In the genomic region with DNA sequence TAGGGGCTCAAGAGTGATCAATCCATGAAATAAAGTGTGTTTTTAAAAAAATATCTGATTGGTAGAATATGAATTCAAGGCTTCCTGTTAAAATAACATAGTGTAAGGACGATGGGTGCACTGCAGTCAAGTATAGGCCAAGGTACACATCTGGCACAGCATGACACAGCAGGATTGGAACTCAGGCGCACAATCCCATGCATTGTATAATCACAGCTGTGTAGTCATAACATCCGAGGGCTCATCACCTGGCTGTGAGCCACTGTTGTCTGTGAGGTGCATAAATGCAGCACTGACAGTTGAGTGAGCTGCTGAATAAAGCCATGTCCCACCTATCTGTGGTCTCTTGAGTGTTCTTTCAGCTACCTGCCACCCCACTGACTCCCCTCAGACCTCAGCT, we compare ENCODE assay signal across 1 cellular context.
TF ChIP-seq lines count a peak whose summit lies in the region.

No MANE protein-coding gene starts in this region.

TF ChIP-seq in HepG2, 621 proteins besides CTCF, POLR2A, EP300 and RAD21 (continued from another document):
- TF ChIP-seq ZNF558 (CRISPR knock-in tag; IDR thresholded peaks at IDR 0.05; ENCODE audit: borderline replicate concordance) (no peak), ZNF773 (CRISPR knock-in tag; IDR thresholded peaks at IDR 0.05; ENCODE audit: borderline replicate concordance) (no peak), SAP130 (CRISPR knock-in tag; IDR thresholded peaks at IDR 0.05; ENCODE audit: low read depth) (peak; percentile 44), NFE2 (CRISPR knock-in tag; IDR thresholded peaks at IDR 0.05) (peak; percentile 80), MAFK (conservative IDR thresholded peaks at IDR 0.05 in 1 of 2, IDR thresholded peaks at IDR 0.05 in 1 of 2; ENCODE audit: low read length in 2 of 2) (peak in 1 of 2 experiments; percentile 45; a peak in 1 of 4 replicates), TARDBP (CRISPR knock-in tag; IDR thresholded peaks at IDR 0.05) (no peak), MAFF (IDR thresholded peaks at IDR 0.05; ENCODE audit: low read depth, low read length) (peak; percentile 35; the same call in 1 of the 2 replicates), NR3C1 (CRISPR knock-in tag; IDR thresholded peaks at IDR 0.05) (no peak), NBN (conservative IDR thresholded peaks at IDR 0.05) (no peak), KDM5A (IDR thresholded peaks at IDR 0.05; ENCODE audit: borderline replicate concordance, low read length) (no peak), SOX5 (CRISPR knock-in tag; IDR thresholded peaks at IDR 0.05; ENCODE audit: borderline replicate concordance) (peak; percentile 33; the same call in 1 of the 2 replicates), MEIS2 (CRISPR knock-in tag; IDR thresholded peaks at IDR 0.05) (no peak), ZNF549 (CRISPR knock-in tag; IDR thresholded peaks at IDR 0.05) (no peak), FOXA1 (IDR thresholded peaks at IDR 0.05) (no peak), FOXA1 (CRISPR knock-in tag; IDR thresholded peaks at IDR 0.05) (0 out of 2 replicates have a peak, but pooled peaks have one; percentile 24), ZNF12 (CRISPR knock-in tag; IDR thresholded peaks at IDR 0.05) (0 out of 2 replicates have a peak, but pooled peaks have one; percentile 27), ZNF746 (CRISPR knock-in tag; IDR thresholded peaks at IDR 0.05) (no peak), SMAD9 (CRISPR knock-in tag; IDR thresholded peaks at IDR 0.05) (no peak), ETV5 (CRISPR knock-in tag; IDR thresholded peaks at IDR 0.05; ENCODE audit: borderline replicate concordance) (no peak), EHMT2 (IDR thresholded peaks at IDR 0.05; ENCODE audit: borderline replicate concordance, low read depth, low read length) (no peak), MAF1 (CRISPR knock-in tag; IDR thresholded peaks at IDR 0.05; ENCODE audit: borderline replicate concordance) (no peak), ZNF777 (CRISPR knock-in tag; IDR thresholded peaks at IDR 0.05) (no peak), FOXA3 (CRISPR knock-in tag; IDR thresholded peaks at IDR 0.05) (0 out of 2 replicates have a peak, but pooled peaks have one; percentile 24), ATF3 (CRISPR knock-in tag; IDR thresholded peaks at IDR 0.05) (0 out of 2 replicates have a peak, but pooled peaks have one; percentile 25), JUND (CRISPR knock-in tag; IDR thresholded peaks at IDR 0.05) (no peak), ZNF451 (CRISPR knock-in tag; IDR thresholded peaks at IDR 0.05) (no peak), TFAP4 (IDR thresholded peaks at IDR 0.05; ENCODE audit: borderline replicate concordance, low read depth) (peak; percentile 80; the same call in 1 of the 2 replicates), NFE2L2 (IDR thresholded peaks at IDR 0.05; ENCODE audit: low read length) (peak; percentile 80), SOX13 (IDR thresholded peaks at IDR 0.05) (no peak), SOX13 (CRISPR knock-in tag; conservative IDR thresholded peaks at IDR 0.05 in 1 of 2, IDR thresholded peaks at IDR 0.05 in 1 of 2) (peak in 1 of 2 experiments; percentile 45; a peak in 1 of 4 replicates), ZNF234 (CRISPR knock-in tag; conservative IDR thresholded peaks at IDR 0.05) (no peak)
- TF ChIP-seq, protein P1, sequence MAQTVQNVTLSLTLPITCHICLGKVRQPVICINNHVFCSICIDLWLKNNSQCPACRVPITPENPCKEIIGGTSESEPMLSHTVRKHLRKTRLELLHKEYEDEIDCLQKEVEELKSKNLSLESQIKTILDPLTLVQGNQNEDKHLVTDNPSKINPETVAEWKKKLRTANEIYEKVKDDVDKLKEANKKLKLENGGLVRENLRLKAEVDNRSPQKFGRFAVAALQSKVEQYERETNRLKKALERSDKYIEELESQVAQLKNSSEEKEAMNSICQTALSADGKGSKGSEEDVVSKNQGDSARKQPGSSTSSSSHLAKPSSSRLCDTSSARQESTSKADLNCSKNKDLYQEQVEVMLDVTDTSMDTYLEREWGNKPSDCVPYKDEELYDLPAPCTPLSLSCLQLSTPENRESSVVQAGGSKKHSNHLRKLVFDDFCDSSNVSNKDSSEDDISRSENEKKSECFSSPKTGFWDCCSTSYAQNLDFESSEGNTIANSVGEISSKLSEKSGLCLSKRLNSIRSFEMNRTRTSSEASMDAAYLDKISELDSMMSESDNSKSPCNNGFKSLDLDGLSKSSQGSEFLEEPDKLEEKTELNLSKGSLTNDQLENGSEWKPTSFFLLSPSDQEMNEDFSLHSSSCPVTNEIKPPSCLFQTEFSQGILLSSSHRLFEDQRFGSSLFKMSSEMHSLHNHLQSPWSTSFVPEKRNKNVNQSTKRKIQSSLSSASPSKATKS (CRISPR knock-in tag; IDR thresholded peaks at IDR 0.05): no peak
- TF ChIP-seq, protein P2, sequence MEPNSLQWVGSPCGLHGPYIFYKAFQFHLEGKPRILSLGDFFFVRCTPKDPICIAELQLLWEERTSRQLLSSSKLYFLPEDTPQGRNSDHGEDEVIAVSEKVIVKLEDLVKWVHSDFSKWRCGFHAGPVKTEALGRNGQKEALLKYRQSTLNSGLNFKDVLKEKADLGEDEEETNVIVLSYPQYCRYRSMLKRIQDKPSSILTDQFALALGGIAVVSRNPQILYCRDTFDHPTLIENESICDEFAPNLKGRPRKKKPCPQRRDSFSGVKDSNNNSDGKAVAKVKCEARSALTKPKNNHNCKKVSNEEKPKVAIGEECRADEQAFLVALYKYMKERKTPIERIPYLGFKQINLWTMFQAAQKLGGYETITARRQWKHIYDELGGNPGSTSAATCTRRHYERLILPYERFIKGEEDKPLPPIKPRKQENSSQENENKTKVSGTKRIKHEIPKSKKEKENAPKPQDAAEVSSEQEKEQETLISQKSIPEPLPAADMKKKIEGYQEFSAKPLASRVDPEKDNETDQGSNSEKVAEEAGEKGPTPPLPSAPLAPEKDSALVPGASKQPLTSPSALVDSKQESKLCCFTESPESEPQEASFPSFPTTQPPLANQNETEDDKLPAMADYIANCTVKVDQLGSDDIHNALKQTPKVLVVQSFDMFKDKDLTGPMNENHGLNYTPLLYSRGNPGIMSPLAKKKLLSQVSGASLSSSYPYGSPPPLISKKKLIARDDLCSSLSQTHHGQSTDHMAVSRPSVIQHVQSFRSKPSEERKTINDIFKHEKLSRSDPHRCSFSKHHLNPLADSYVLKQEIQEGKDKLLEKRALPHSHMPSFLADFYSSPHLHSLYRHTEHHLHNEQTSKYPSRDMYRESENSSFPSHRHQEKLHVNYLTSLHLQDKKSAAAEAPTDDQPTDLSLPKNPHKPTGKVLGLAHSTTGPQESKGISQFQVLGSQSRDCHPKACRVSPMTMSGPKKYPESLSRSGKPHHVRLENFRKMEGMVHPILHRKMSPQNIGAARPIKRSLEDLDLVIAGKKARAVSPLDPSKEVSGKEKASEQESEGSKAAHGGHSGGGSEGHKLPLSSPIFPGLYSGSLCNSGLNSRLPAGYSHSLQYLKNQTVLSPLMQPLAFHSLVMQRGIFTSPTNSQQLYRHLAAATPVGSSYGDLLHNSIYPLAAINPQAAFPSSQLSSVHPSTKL (CRISPR knock-in tag; IDR thresholded peaks at IDR 0.05): 0 out of 2 replicates have a peak, but pooled peaks have one; percentile 33
TF ChIP-seq in HepG2: peak in this region for 14.
